ENCODE assay signal across 26 cellular contexts in genomic region chr20:63210011-63210605, GRCh38. TPM values are rescaled to one million over a fixed set of nuclear protein-coding genes. Genes with fewer than 3 reads are reported as not detected.
DNase-seq lines count a peak whose midpoint lies in the region; TF ChIP-seq lines count a peak whose summit lies in the region.
"Had no signal": no experiment of that assay in that cellular context is flagged by ENCODE, and none has a peak within 500 bp of the region (broad histone marks: within the 10 kb centered on the region; RNA-seq: fewer than 3 reads in every experiment).

No MANE protein-coding gene starts in this region.

- no peak overlapping the region for H2AFZ ChIP-seq in KMS-11 (ENCODE audit: low read depth)
- no peak overlapping the region for H2AFZ ChIP-seq in mammary epithelial cell (ENCODE audit: low read depth, low read length)
- no peak overlapping the region for H2AFZ ChIP-seq in osteoblast (ENCODE audit: low read length)
- H2AFZ ChIP-seq: GM23248, neural progenitor cell had no signal

- H3K27me3 Mint-ChIP-seq in Caco-2 (ENCODE audit: insufficient read depth, unreplicated experiment) = no peaks in the 10 kb centered on the region
- H3K27me3 Mint-ChIP-seq in activated naive CD8-positive, alpha-beta T cell treated with anti-CD3 and anti-CD28 coated beads for 36 hours = no peaks in the 10 kb centered on the region
- H3K27me3 Mint-ChIP-seq: stimulated activated naive CD8-positive, alpha-beta T cell treated with anti-CD3 and anti-CD28 coated beads, Interleukin-15, amount 100 ng/mL, for 72 hours had no signal

- intact Hi-C loops in Caco-2 (cut with micrococcal nuclease; ENCODE audit: unreplicated experiment) (no loop called here), mammary epithelial cell (cut with micrococcal nuclease) (no loop called here)

- dilution Hi-C loops in mammary epithelial cell (cut with HindIII; ENCODE audit: low sequenced_read_pairs) = no loop called here

- H3K4me1 ChIP-seq in Caco-2 (peaks cover 31% of the 10 kb centered on the region), KMS-11 (ENCODE audit: low read depth, poor library complexity, severe bottlenecking) (peaks cover 62% of the 10 kb centered on the region), mammary epithelial cell (ENCODE audit: insufficient read depth, low read length) (peaks cover 47% of the 10 kb centered on the region), osteoblast (ENCODE audit: insufficient read depth, low read length) (peaks cover 21% of the 10 kb centered on the region)

- H3K79me2 ChIP-seq in KMS-11 (ENCODE audit: insufficient read depth, low read depth) (peaks cover 94% of the 10 kb centered on the region), mammary epithelial cell (ENCODE audit: insufficient read depth, low read length) (peaks cover 96% of the 10 kb centered on the region), osteoblast (ENCODE audit: insufficient read depth, low read length) (peaks cover 95% of the 10 kb centered on the region)

- DNase-seq in Caco-2 (no peak), mammary epithelial cell (peak; percentile 89), osteoblast (ENCODE audit: insufficient read length, low spot score, missing footprints) (peak; percentile 79), NCI-H146 (lab: John Stamatoyannopoulos, UW) (no peak)
- no peak for DNase-seq in activated naive CD8-positive, alpha-beta T cell treated with anti-CD3 and anti-CD28 coated beads for 36 hours
- no peak for DNase-seq in central memory CD4-positive, alpha-beta T cell
- DNase-seq: activated CD4-positive, alpha-beta T cell treated with anti-CD3 and anti-CD28 coated beads, Interleukin-2, amount 10 ng/mL, durations not matched to agents 24 days and 14 days; activated naive CD4-positive, alpha-beta T cell treated with anti-CD3 and anti-CD28 coated beads for 36 hours; DMS79 treated with DMSO at 0.1 percent for 48 hours; erythroblast; GF-D8; glutamatergic neuron; GM23248; NCI-H1694 treated with DMSO at 0.1 percent for 48 hours; spleen; stimulated activated CD8-positive, alpha-beta memory T cell treated with anti-CD3 and anti-CD28 coated beads, Interleukin-4, amount 100 ng/mL, for 48 hours; stimulated activated naive CD8-positive, alpha-beta T cell treated with anti-CD3 and anti-CD28 coated beads, Interleukin-15, amount 100 ng/mL, for 72 hours; thyroid gland had no signal

- peaks cover 100% of the 10 kb centered on the region for H3K36me3 Mint-ChIP-seq in Caco-2 (ENCODE audit: insufficient read depth, unreplicated experiment)
- H3K36me3 Mint-ChIP-seq in activated naive CD8-positive, alpha-beta T cell treated with anti-CD3 and anti-CD28 coated beads for 36 hours = peaks cover 38% of the 10 kb centered on the region

- H3K9me3 Mint-ChIP-seq in Caco-2 (ENCODE audit: unreplicated experiment) = no peaks in the 10 kb centered on the region
- H3K9me3 Mint-ChIP-seq in activated naive CD8-positive, alpha-beta T cell treated with anti-CD3 and anti-CD28 coated beads for 36 hours = no peaks in the 10 kb centered on the region
- H3K9me3 Mint-ChIP-seq: activated CD4-positive, alpha-beta T cell treated with anti-CD3 and anti-CD28 coated beads, Interleukin-2, amount 10 ng/mL, durations not matched to agents 24 days and 14 days; activated naive CD4-positive, alpha-beta T cell treated with anti-CD3 and anti-CD28 coated beads for 36 hours; brain; neural progenitor cell; stimulated activated naive CD8-positive, alpha-beta T cell treated with anti-CD3 and anti-CD28 coated beads, Interleukin-15, amount 100 ng/mL, for 72 hours; T-helper 2 cell treated with Interferon-gamma antibody and Interleukin-4, amounts not matched to agents 5 μg/mL and 100 μg/mL, for 36 hours had no signal

- H3K4me1 Mint-ChIP-seq in Caco-2 (ENCODE audit: low read depth, unreplicated experiment) = peaks cover 55% of the 10 kb centered on the region
- H3K4me1 Mint-ChIP-seq in activated naive CD8-positive, alpha-beta T cell treated with anti-CD3 and anti-CD28 coated beads for 36 hours = peaks cover 52% of the 10 kb centered on the region

- POLR2A ChIA-PET in Caco-2 (lab: Charles Lee) = no interaction called here

- H3K36me3 ChIP-seq in Caco-2 (ENCODE audit: control insufficient read depth, insufficient read depth, low read length) = peaks cover 13% of the 10 kb centered on the region
- peaks cover 23% of the 10 kb centered on the region for H3K36me3 ChIP-seq in KMS-11 (ENCODE audit: insufficient read depth)
- peaks cover 24% of the 10 kb centered on the region for H3K36me3 ChIP-seq in mammary epithelial cell (ENCODE audit: insufficient read depth, low read length)
- peaks cover 73% of the 10 kb centered on the region for H3K36me3 ChIP-seq in osteoblast (ENCODE audit: insufficient read depth, low read length)

- CTCF ChIA-PET in Caco-2 (lab: Charles Lee) (no interaction called here), mammary epithelial cell (lab: Charles Lee; ENCODE audit: low non-redundant PET) (no interaction called here)

- H3K27ac Mint-ChIP-seq in Caco-2 (ENCODE audit: unreplicated experiment) = peak overlapping the region; percentile 64
- no peak overlapping the region for H3K27ac Mint-ChIP-seq in activated naive CD8-positive, alpha-beta T cell treated with anti-CD3 and anti-CD28 coated beads for 36 hours
- H3K27ac Mint-ChIP-seq: activated naive CD4-positive, alpha-beta T cell treated with anti-CD3 and anti-CD28 coated beads for 36 hours; T-helper 2 cell treated with Interferon-gamma antibody and Interleukin-4, amounts not matched to agents 5 μg/mL and 100 μg/mL, for 36 hours had no signal

- H4K20me1 ChIP-seq in KMS-11 (ENCODE audit: insufficient read depth) = peaks cover 15% of the 10 kb centered on the region
- H4K20me1 ChIP-seq in mammary epithelial cell (ENCODE audit: insufficient read depth, low read length) = peaks cover 11% of the 10 kb centered on the region
- peaks cover 84% of the 10 kb centered on the region for H4K20me1 ChIP-seq in osteoblast (ENCODE audit: insufficient read depth, low read length)

- H3K27ac ChIP-seq in KMS-11 (no peak overlapping the region), mammary epithelial cell (ENCODE audit: insufficient read depth, low read depth, low read length) (no peak overlapping the region), osteoblast (ENCODE audit: low read depth, low read length) (no peak overlapping the region)
- H3K27ac ChIP-seq: GM23248, neural progenitor cell, spleen, thyroid gland had no signal

- BruUV-seq in Caco-2 (replicated peaks; lab: Mats Ljungman, UMichigan) = no TSS peak
- no TSS peak for BruUV-seq in mammary epithelial cell (replicated peaks; lab: Mats Ljungman, UMichigan)

- TF ChIP-seq CTCF in Caco-2 (IDR thresholded peaks at IDR 0.05; ENCODE audit: insufficient read depth in 1 of 2, low read depth in 1 of 2, low read length in 1 of 2, severe bottlenecking in 1 of 2, unreplicated experiment in 1 of 2) (no peak), KMS-11 (conservative IDR thresholded peaks at IDR 0.05; ENCODE audit: low read depth, low read length) (no peak), mammary epithelial cell (conservative IDR thresholded peaks at IDR 0.05 in 1 of 2, IDR thresholded peaks at IDR 0.05 in 1 of 2; ENCODE audit: extremely low read depth in 1 of 2, insufficient read depth in 1 of 2, low read depth in 1 of 2, low read length in 2 of 2) (no peak), osteoblast (IDR thresholded peaks at IDR 0.05; ENCODE audit: extremely low read depth, low read depth, low read length) (no peak)

- in situ Hi-C loops in mammary epithelial cell (cut with MboI; ENCODE audit: low sequenced_read_pairs in 2 of 2) = no loop called here

- no peak overlapping the region for H3K4me3 ChIP-seq in Caco-2 (ENCODE audit: low read depth, low read length)
- H3K4me3 ChIP-seq in KMS-11 (IDR thresholded peaks at IDR 0.05; ENCODE audit: insufficient read depth, low read depth, low read length) = no peak overlapping the region
- H3K4me3 ChIP-seq in mammary epithelial cell (replicated peaks in 1 of 3; ENCODE audit: insufficient read depth in 1 of 3, low read depth in 2 of 3, low read length in 3 of 3) = no peak overlapping the region
- H3K4me3 ChIP-seq in osteoblast (ENCODE audit: insufficient read depth, low read length) = no peak overlapping the region
- H3K4me3 ChIP-seq: GM23248, neural progenitor cell, spleen, thyroid gland had no signal

- no peaks in the 10 kb centered on the region for H3K9me3 ChIP-seq in Caco-2
- H3K9me3 ChIP-seq in mammary epithelial cell (replicated peaks; ENCODE audit: insufficient read depth, low read length) = no peaks in the 10 kb centered on the region
- H3K9me3 ChIP-seq in osteoblast (ENCODE audit: low read depth, low read length) = no peaks in the 10 kb centered on the region
- H3K9me3 ChIP-seq: spleen, thyroid gland had no signal

- H3K4me3 Mint-ChIP-seq in Caco-2 (ENCODE audit: unreplicated experiment) = no peak overlapping the region
- H3K4me3 Mint-ChIP-seq in activated naive CD8-positive, alpha-beta T cell treated with anti-CD3 and anti-CD28 coated beads for 36 hours = no peak overlapping the region
- H3K4me3 Mint-ChIP-seq: activated CD4-positive, alpha-beta T cell treated with anti-CD3 and anti-CD28 coated beads, Interleukin-2, amount 10 ng/mL, durations not matched to agents 24 days and 14 days; activated naive CD4-positive, alpha-beta T cell treated with anti-CD3 and anti-CD28 coated beads for 36 hours; neural progenitor cell; stimulated activated naive CD8-positive, alpha-beta T cell treated with anti-CD3 and anti-CD28 coated beads, Interleukin-15, amount 100 ng/mL, for 72 hours; T-helper 2 cell treated with Interferon-gamma antibody and Interleukin-4, amounts not matched to agents 5 μg/mL and 100 μg/mL, for 36 hours had no signal

- H3K27me3 ChIP-seq in Caco-2 (replicated peaks; ENCODE audit: control insufficient read depth, insufficient read depth, low read length) (no peaks in the 10 kb centered on the region), KMS-11 (ENCODE audit: insufficient read depth, low read depth) (no peaks in the 10 kb centered on the region), mammary epithelial cell (ENCODE audit: insufficient read depth, low read length) (no peaks in the 10 kb centered on the region), osteoblast (ENCODE audit: insufficient read depth, low read length) (no peaks in the 10 kb centered on the region)
- H3K27me3 ChIP-seq: neural progenitor cell, spleen, thyroid gland had no signal

- H3K9ac ChIP-seq in KMS-11 (no peak overlapping the region), mammary epithelial cell (ENCODE audit: insufficient read depth, low read length) (no peak overlapping the region)
- H3K9ac ChIP-seq: GM23248, neural progenitor cell had no signal

- H3K4me2 ChIP-seq in KMS-11 (0 out of 2 replicates have a peak overlapping the region, but pooled peaks have one; percentile 9), mammary epithelial cell (ENCODE audit: insufficient read depth, low read depth, low read length) (peak overlapping the region; percentile 26), osteoblast (ENCODE audit: insufficient read depth, low read length) (no peak overlapping the region)
- H3K4me2 ChIP-seq: neural progenitor cell had no signal

- 74% methylated on average over 8 of the region's 11 CpGs for WGBS in mammary epithelial cell (ENCODE audit: low coverage, missing lambda C conversion rate)

RNA-seq across cellular contexts. Expression of gene YTHDF1, which starts 5.8 kb away (rescaled TPM):
- total RNA-seq in Caco-2 (2022) (184 and 196 TPM in 2 replicates), mammary epithelial cell (10 to 100 TPM; 30.3 to 40.4 TPM), osteoblast (23.9 and 26.8 TPM in 2 replicates)
- 26.5 TPM for polyA plus RNA-seq in mammary epithelial cell
- 29.5 TPM for polyA minus RNA-seq in mammary epithelial cell
- 10 to 100 TPM; 47.4 to 48.3 TPM for total RNA-seq in activated naive CD8-positive, alpha-beta T cell treated with anti-CD3 and anti-CD28 coated beads for 36 hours

RNA-seq across cellular contexts. Expression of gene BIRC7, which starts 25.6 kb away (rescaled TPM):
- total RNA-seq in Caco-2 (2022) (0.42 and 0.54 TPM in 2 replicates), mammary epithelial cell (not detected), osteoblast (under 0.01 and 0.29 TPM in 2 replicates)
- polyA plus RNA-seq in mammary epithelial cell = not detected
- not detected for polyA minus RNA-seq in mammary epithelial cell
- total RNA-seq in activated naive CD8-positive, alpha-beta T cell treated with anti-CD3 and anti-CD28 coated beads for 36 hours = under 1 TPM; 0.23 to 0.34 TPM
- total RNA-seq: activated CD4-positive, alpha-beta T cell treated with anti-CD3 and anti-CD28 coated beads, Interleukin-2, amount 10 ng/mL, durations not matched to agents 24 days and 14 days; activated naive CD4-positive, alpha-beta T cell treated with anti-CD3 and anti-CD28 coated beads for 36 hours; GM23248; LHCN-M2; myocyte; thyroid gland had no signal
- polyA plus RNA-seq: GM23248, liver had no signal

RNA-seq across cellular contexts. Expression of gene NKAIN4, which starts 44.2 kb away (rescaled TPM):
- total RNA-seq in Caco-2 (2022) (2.1 and 2.7 TPM in 2 replicates), mammary epithelial cell (under 1 TPM in 1 of 2 donors, not detected in 1; 0.28 TPM), osteoblast (not detected in 2 replicates)
- not detected for polyA plus RNA-seq in mammary epithelial cell
- not detected for polyA minus RNA-seq in mammary epithelial cell
- not detected for total RNA-seq in activated naive CD8-positive, alpha-beta T cell treated with anti-CD3 and anti-CD28 coated beads for 36 hours
- total RNA-seq: activated CD4-positive, alpha-beta T cell treated with anti-CD3 and anti-CD28 coated beads, Interleukin-2, amount 10 ng/mL, durations not matched to agents 24 days and 14 days; activated naive CD4-positive, alpha-beta T cell treated with anti-CD3 and anti-CD28 coated beads for 36 hours; GM23248; LHCN-M2; myocyte; NCI-H460; spleen had no signal
- polyA plus RNA-seq: GM23248, liver had no signal

Comparison
In these comparisons a context has a peak if more than half of its experiments do, and no peak if none do; other contexts are left out.
1. DNase-seq: peak in mammary epithelial cell (single experiment) and osteoblast (single experiment); none in Caco-2 (0 of 2), activated naive CD8-positive, alpha-beta T cell treated with anti-CD3 and anti-CD28 coated beads for 36 hours (single experiment), central memory CD4-positive, alpha-beta T cell (single experiment) and NCI-H146 (single experiment).